25 cellular contexts compared by ENCODE assay signal in the genomic region with DNA sequence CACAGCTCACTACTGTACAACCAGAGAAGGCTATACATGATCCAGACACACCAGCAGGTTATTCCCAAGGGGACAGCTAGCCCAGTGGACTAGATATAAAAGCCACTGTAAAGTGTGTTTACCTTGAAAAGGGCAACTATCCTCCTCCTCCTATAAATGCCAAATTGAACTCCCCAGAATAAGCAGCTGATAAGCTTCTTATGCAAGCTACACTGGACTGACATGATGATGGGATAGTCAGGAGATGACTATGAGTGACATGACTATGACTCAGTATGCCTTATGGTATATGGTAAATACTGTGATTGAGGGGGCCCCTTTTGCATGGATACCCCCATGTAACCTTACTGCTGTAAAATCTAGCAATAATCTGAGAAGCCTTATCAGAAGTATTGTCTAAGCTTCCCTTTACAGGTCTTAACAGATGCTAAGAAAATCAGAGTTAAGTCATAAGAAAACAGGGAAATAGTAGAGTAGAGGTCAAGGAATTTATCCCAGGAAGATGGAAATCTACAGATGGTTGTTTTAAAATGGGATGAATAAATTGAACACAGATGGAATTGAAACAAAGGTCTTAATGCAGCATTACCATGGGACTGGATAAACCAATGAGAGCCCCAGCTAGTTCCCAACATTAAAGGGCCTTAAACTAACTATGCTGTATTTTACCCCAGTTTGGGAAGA. TPM values are rescaled to one million over a fixed set of nuclear protein-coding genes. Genes with fewer than 3 reads are reported as not detected.
DNase-seq lines count a peak whose midpoint lies in the region; ATAC-seq and TF ChIP-seq lines count a peak whose summit lies in the region.
"Had no signal": no experiment of that assay in that cellular context is flagged by ENCODE, and none has a peak within 500 bp of the region (broad histone marks: within the 10 kb centered on the region; RNA-seq: fewer than 3 reads in every experiment).

No MANE protein-coding gene starts in this region.

- peaks cover 16% of the 10 kb centered on the region for H3K36me3 ChIP-seq in osteoblast (ENCODE audit: insufficient read depth, low read length)

- H3K27ac ChIP-seq in RWPE1 (no peak overlapping the region), epithelial cell of prostate (peak overlapping the region; percentile 49), osteoblast (ENCODE audit: low read depth, low read length) (peak overlapping the region; percentile 4)
- H3K27ac ChIP-seq: SJSA1 had no signal

- peak overlapping the region; percentile 4 for H3K27ac Mint-ChIP-seq in activated CD4-positive, alpha-beta T cell treated with anti-CD3 and anti-CD28 coated beads, Interleukin-2, amount 10 ng/mL, durations not matched to agents 24 days and 14 days
- no peak overlapping the region for H3K27ac Mint-ChIP-seq in type B pancreatic cell
- H3K27ac Mint-ChIP-seq: activated CD4-positive, alpha-beta memory T cell treated with anti-CD3 and anti-CD28 coated beads, Interleukin-2, amount 10 ng/mL, durations not matched to agents 7 days and 5 days; activated naive CD4-positive, alpha-beta T cell treated with anti-CD3 and anti-CD28 coated beads, Interleukin-2, amount 50 U/mL, for 72 hours; T-helper 1 cell treated with Interleukin-12 subunit alpha and Interleukin-12 subunit beta and Interleukin-4 antibody, amounts not matched to agents 30 μg/mL and 1 μg/mL, for 36 hours had no signal

- no peaks in the 10 kb centered on the region for H3K9me3 ChIP-seq in osteoblast (ENCODE audit: low read depth, low read length)
- H3K9me3 ChIP-seq: BE2C had no signal

- no peaks in the 10 kb centered on the region for H3K27me3 ChIP-seq in osteoblast (ENCODE audit: insufficient read depth, low read length)
- H3K27me3 ChIP-seq: BE2C, MG63, SJSA1 had no signal

- intact Hi-C loops in activated CD4-positive, alpha-beta T cell treated with anti-CD3 and anti-CD28 coated beads, Interleukin-2, amount 10 ng/mL, durations not matched to agents 24 days and 14 days (cut with micrococcal nuclease): no loop called here

- peaks cover 14% of the 10 kb centered on the region for H3K4me1 Mint-ChIP-seq in activated CD4-positive, alpha-beta T cell treated with anti-CD3 and anti-CD28 coated beads, Interleukin-2, amount 10 ng/mL, durations not matched to agents 24 days and 14 days
- peaks cover 8% of the 10 kb centered on the region for H3K4me1 Mint-ChIP-seq in type B pancreatic cell (ENCODE audit: unreplicated experiment)

- peaks cover 4% of the 10 kb centered on the region for H3K9me3 Mint-ChIP-seq in activated CD4-positive, alpha-beta T cell treated with anti-CD3 and anti-CD28 coated beads, Interleukin-2, amount 10 ng/mL, durations not matched to agents 24 days and 14 days
- no peaks in the 10 kb centered on the region for H3K9me3 Mint-ChIP-seq in type B pancreatic cell
- H3K9me3 Mint-ChIP-seq: activated naive CD4-positive, alpha-beta T cell treated with anti-CD3 and anti-CD28 coated beads, Interleukin-2, amount 50 U/mL, for 72 hours; effector memory CD8-positive, alpha-beta T cell had no signal

- no peak for TF ChIP-seq CTCF in RWPE1 (conservative IDR thresholded peaks at IDR 0.05; ENCODE audit: low read depth)
- TF ChIP-seq CTCF in osteoblast (IDR thresholded peaks at IDR 0.05; ENCODE audit: extremely low read depth, low read depth, low read length): no peak
- no peak for TF ChIP-seq CTCF in type B pancreatic cell (conservative IDR thresholded peaks at IDR 0.05)

- POLR2A ChIA-PET in RWPE1 (lab: Yijun Ruan, JAX; ENCODE audit: low non-redundant PET): no interaction called here

- CTCF ChIA-PET in RWPE1 (lab: Yijun Ruan, JAX): interaction anchor here (0.6 to 0.7 kb wide), 2 partner anchors 537 to 598 kb away, joined by 3 read pairs; no protein-coding TSS in a partner anchor

- no peak overlapping the region for H3K4me3 ChIP-seq in osteoblast (ENCODE audit: insufficient read depth, low read length)
- H3K4me3 ChIP-seq: HAP-1, MG63, SJSA1 had no signal

- no peak for ATAC-seq in GM18861 (IDR thresholded peaks at IDR 0.05; ENCODE audit: unreplicated experiment)
- ATAC-seq: effector memory CD8-positive, alpha-beta T cell had no signal

- H3K4me1 ChIP-seq in osteoblast (ENCODE audit: insufficient read depth, low read length): peaks cover 24% of the 10 kb centered on the region

- no peak overlapping the region for H2AFZ ChIP-seq in osteoblast (ENCODE audit: low read length)

- peaks cover 66% of the 10 kb centered on the region for H3K36me3 Mint-ChIP-seq in activated CD4-positive, alpha-beta T cell treated with anti-CD3 and anti-CD28 coated beads, Interleukin-2, amount 10 ng/mL, durations not matched to agents 24 days and 14 days (ENCODE audit: low read depth)
- peaks cover 42% of the 10 kb centered on the region for H3K36me3 Mint-ChIP-seq in type B pancreatic cell

- H3K79me2 ChIP-seq in osteoblast (ENCODE audit: insufficient read depth, low read length): peaks cover 13% of the 10 kb centered on the region

- H3K4me2 ChIP-seq in osteoblast (ENCODE audit: insufficient read depth, low read length): no peak overlapping the region

- no peaks in the 10 kb centered on the region for H4K20me1 ChIP-seq in osteoblast (ENCODE audit: insufficient read depth, low read length)

- H3K27me3 Mint-ChIP-seq in activated CD4-positive, alpha-beta T cell treated with anti-CD3 and anti-CD28 coated beads, Interleukin-2, amount 10 ng/mL, durations not matched to agents 24 days and 14 days: no peaks in the 10 kb centered on the region
- no peaks in the 10 kb centered on the region for H3K27me3 Mint-ChIP-seq in type B pancreatic cell
- H3K27me3 Mint-ChIP-seq: activated CD4-positive, alpha-beta memory T cell treated with anti-CD3 and anti-CD28 coated beads, Interleukin-2, amount 10 ng/mL, durations not matched to agents 7 days and 5 days; effector memory CD8-positive, alpha-beta T cell had no signal

- no peak for DNase-seq in activated CD4-positive, alpha-beta T cell treated with anti-CD3 and anti-CD28 coated beads, Interleukin-2, amount 10 ng/mL, durations not matched to agents 24 days and 14 days
- DNase-seq in activated CD4-positive, alpha-beta T cell treated with anti-CD3 and anti-CD28 coated beads for 1 hour: no peak
- DNase-seq in RWPE1 (ENCODE audit: low spot score): peak; percentile 10
- no peak for DNase-seq in epithelial cell of prostate (ENCODE audit: low read depth, low spot score)
- DNase-seq in osteoblast (ENCODE audit: insufficient read length, low spot score, missing footprints): no peak
- DNase-seq in type B pancreatic cell (ENCODE audit: extremely low spot score, unreplicated experiment): no peak
- DNase-seq in NCI-H1092 treated with DMSO at 0.1 percent for 48 hours (lab: John Stamatoyannopoulos, UW): no peak
- DNase-seq: 8988T; activated CD4-positive, alpha-beta memory T cell treated with anti-CD3 and anti-CD28 coated beads, Interleukin-2, amount 10 ng/mL, durations not matched to agents 7 days and 5 days; activated T-cell treated with anti-CD3 and anti-CD28 coated beads for 4 hours; BE2C; COR-L47; effector memory CD8-positive, alpha-beta T cell; kidney; MG63; NCI-H2171 treated with DMSO at 0.1 percent for 48 hours; occipital lobe; retina; stimulated activated CD4-positive, alpha-beta T cell treated with anti-CD3 and anti-CD28 coated beads, Interleukin-12 subunit alpha, Interleukin-12 subunit beta, amount 100 ng/mL, for 4 hours; substantia nigra had no signal

- no peak overlapping the region for H3K4me3 Mint-ChIP-seq in activated CD4-positive, alpha-beta T cell treated with anti-CD3 and anti-CD28 coated beads, Interleukin-2, amount 10 ng/mL, durations not matched to agents 24 days and 14 days
- H3K4me3 Mint-ChIP-seq in type B pancreatic cell: no peak overlapping the region
- H3K4me3 Mint-ChIP-seq: activated CD4-positive, alpha-beta memory T cell treated with anti-CD3 and anti-CD28 coated beads, Interleukin-2, amount 10 ng/mL, durations not matched to agents 7 days and 5 days; effector memory CD8-positive, alpha-beta T cell; T-helper 1 cell treated with Interleukin-12 subunit alpha and Interleukin-12 subunit beta and Interleukin-4 antibody, amounts not matched to agents 30 μg/mL and 1 μg/mL, for 36 hours had no signal

RNA-seq across cellular contexts. Expression of a gene that starts 55.8 kb away (rescaled TPM):
- total RNA-seq in activated CD4-positive, alpha-beta T cell treated with anti-CD3 and anti-CD28 coated beads, Interleukin-2, amount 10 ng/mL, durations not matched to agents 24 days and 14 days: 37.7 and 39.7 TPM in 2 replicates
- 43.1 and 48.6 TPM in 2 replicates for total RNA-seq in osteoblast
- 45.8 and 46.6 TPM in 2 replicates for total RNA-seq in type B pancreatic cell (ENCODE audit: low replicate concordance)
